In the genomic region with DNA sequence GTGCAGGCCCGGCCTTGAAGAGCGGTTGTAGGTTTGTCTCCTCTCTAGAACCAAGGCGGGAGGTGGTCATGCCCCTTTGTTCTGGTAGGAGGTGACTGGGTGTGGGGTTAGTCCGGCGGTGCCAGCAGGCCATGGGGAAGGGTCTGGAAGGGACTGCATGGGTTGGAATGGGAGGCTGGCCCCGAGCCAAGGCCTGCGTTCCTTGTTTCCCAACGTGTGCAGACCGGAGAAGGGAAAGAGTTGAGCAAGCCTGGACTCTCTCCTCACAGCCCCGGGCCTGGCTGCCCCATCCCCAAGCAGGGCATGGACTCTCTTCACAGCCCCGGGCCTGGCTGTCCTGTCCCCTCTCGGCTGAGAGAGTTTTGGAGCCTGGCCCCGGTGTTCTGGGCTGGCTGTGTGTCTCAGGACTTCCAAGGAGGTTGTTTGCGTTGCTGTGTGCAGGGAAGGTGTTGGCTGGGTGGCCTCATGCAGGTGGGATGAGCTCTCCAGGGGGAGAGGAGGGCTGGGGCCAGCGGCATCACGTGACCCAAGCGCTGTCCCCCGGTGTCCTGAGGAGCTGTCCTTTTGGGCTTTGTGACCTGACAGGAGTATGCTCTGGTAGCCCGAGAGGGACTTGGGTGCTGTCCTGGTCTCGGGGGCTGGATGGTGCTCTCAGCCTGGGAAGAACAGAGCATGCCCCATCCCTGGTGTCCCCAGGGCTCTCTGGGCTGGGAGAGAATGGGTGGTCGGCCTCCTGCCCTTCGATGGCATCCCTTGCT, we compare ENCODE assay signal across 23 cellular contexts. TPM values are rescaled to one million over a fixed set of nuclear protein-coding genes. Genes with fewer than 3 reads are reported as not detected.
DNase-seq lines count a peak whose midpoint lies in the region; ATAC-seq, FAIRE-seq and TF ChIP-seq lines count a peak whose summit lies in the region.
"Had no signal": no experiment of that assay in that cellular context is flagged by ENCODE, and none has a peak within 500 bp of the region (broad histone marks: within the 10 kb centered on the region; RNA-seq: fewer than 3 reads in every experiment).

No MANE protein-coding gene starts in this region.

- H3K4me1 ChIP-seq in muscle layer of duodenum (ENCODE audit: control insufficient read depth in 1 of 2, insufficient read depth in 2 of 2, low read length in 2 of 2) (peaks cover 0 to 53% of the 10 kb centered on the region in 2 donors), thoracic aorta (ENCODE audit: control insufficient read depth in 1 of 2, low read depth in 2 of 2) (peaks cover 3 to 34% of the 10 kb centered on the region in 2 donors), pancreas (peaks cover 1 to 13% (median 9%) of the 10 kb centered on the region in 3 donors)
- H3K4me1 ChIP-seq: foreskin keratinocyte had no signal

- TF ChIP-seq CTCF in brain (conservative IDR thresholded peaks at IDR 0.05) (no peak), thoracic aorta (IDR thresholded peaks at IDR 0.05) (no peak), pancreas (IDR thresholded peaks at IDR 0.05) (no peak)

- DNase-seq in HuH-7.5 (ENCODE audit: low spot score) (peak; percentile 63), thoracic aorta (ENCODE audit: low spot score) (no peak), NK-92 (lab: John Stamatoyannopoulos, UW; ENCODE audit: unreplicated experiment) (no peak), pancreas (no peak)
- DNase-seq: activated CD8-positive, alpha-beta T cell treated with anti-CD3 and anti-CD28 coated beads for 36 hours; activated T-cell treated with anti-CD3 and anti-CD28 coated beads, Interleukin-2, amount 50 U/mL, for 72 hours; foreskin keratinocyte; GM23248; left lung; NCI-H187 treated with DMSO at 0.1 percent for 48 hours; NCI-H510A treated with DMSO at 0.1 percent for 48 hours; PC-9; spleen; stimulated activated naive CD4-positive, alpha-beta T cell treated with Interleukin-2 at 50 U/mL for 16 hours had no signal

- FAIRE-seq in pancreas (lab: Jason Lieb, UNC) = no peak
- FAIRE-seq: endometrium had no signal

- no peaks in the 10 kb centered on the region for H3K9me3 Mint-ChIP-seq in brain
- H3K9me3 Mint-ChIP-seq: activated CD8-positive, alpha-beta T cell treated with anti-CD3 and anti-CD28 coated beads for 36 hours; activated T-cell treated with anti-CD3 and anti-CD28 coated beads, Interleukin-2, amount 50 U/mL, for 72 hours had no signal

- H3K36me3 Mint-ChIP-seq in brain = peaks cover 4% of the 10 kb centered on the region

- H3K4me3 Mint-ChIP-seq in brain = peak overlapping the region in 4 of 5 experiments; percentile 39 to 66 (median 52)
- H3K4me3 Mint-ChIP-seq: activated CD8-positive, alpha-beta T cell treated with anti-CD3 and anti-CD28 coated beads for 36 hours; activated T-cell treated with anti-CD3 and anti-CD28 coated beads, Interleukin-2, amount 50 U/mL, for 72 hours had no signal

- H3K9me3 ChIP-seq in muscle layer of duodenum (ENCODE audit: control insufficient read depth in 1 of 2, low read length in 2 of 2) (no peaks in the 10 kb centered on the region), thoracic aorta (no peaks in the 10 kb centered on the region), pancreas (no peaks in the 10 kb centered on the region)
- H3K9me3 ChIP-seq: left lung, neutrophil, spleen had no signal

- peak overlapping the region in 3 of 5 experiments; percentile 60 to 87 (median 81) for H3K27ac Mint-ChIP-seq in brain
- H3K27ac Mint-ChIP-seq: activated CD8-positive, alpha-beta T cell treated with anti-CD3 and anti-CD28 coated beads for 36 hours; activated T-cell treated with anti-CD3 and anti-CD28 coated beads, Interleukin-2, amount 50 U/mL, for 72 hours had no signal

- H3K27me3 Mint-ChIP-seq in brain = peaks cover 3% of the 10 kb centered on the region

- H3K36me3 ChIP-seq in muscle layer of duodenum (ENCODE audit: control insufficient read depth in 1 of 2, insufficient read depth in 2 of 2, low read length in 2 of 2) = no peaks in the 10 kb centered on the region
- H3K36me3 ChIP-seq in thoracic aorta = no peaks in the 10 kb centered on the region
- H3K36me3 ChIP-seq in pancreas = no peaks in the 10 kb centered on the region
- H3K36me3 ChIP-seq: left lung, neutrophil, spleen had no signal

- intact Hi-C loops in pancreas (cut with DNase I) = no loop called here

- WGBS in pancreas, 2 donors = 76 to 81% methylated on average over 21 to 22 of the region's 22 CpGs

- peak overlapping the region; percentile 31 for H3K27ac ChIP-seq in muscle layer of duodenum (ENCODE audit: low read length)
- H3K27ac ChIP-seq in thoracic aorta = peak overlapping the region in 1 of 2 donors; percentile 13
- no peak overlapping the region for H3K27ac ChIP-seq in pancreas
- H3K27ac ChIP-seq: foreskin keratinocyte, GM23248, left lung, neutrophil, PC-9, spleen had no signal

- H3K4me3 ChIP-seq in muscle layer of duodenum (ENCODE audit: low read depth in 1 of 2, low read length in 2 of 2) (peak overlapping the region in 1 of 2 donors; percentile 61), thoracic aorta (peak overlapping the region; percentile 63), pancreas (no peak overlapping the region)
- H3K4me3 ChIP-seq: GM23248, left lung, PC-9, spleen had no signal

- H3K4me1 Mint-ChIP-seq in brain = peaks cover 27% of the 10 kb centered on the region

- peaks cover 7% of the 10 kb centered on the region for H3K27me3 ChIP-seq in muscle layer of duodenum (ENCODE audit: low read depth, low read length)
- H3K27me3 ChIP-seq in thoracic aorta (replicated peaks; ENCODE audit: insufficient read depth) = no peaks in the 10 kb centered on the region
- peaks cover 0 to 8% (median 3%) of the 10 kb centered on the region in 4 donors for H3K27me3 ChIP-seq in pancreas

- ATAC-seq in thoracic aorta (ENCODE audit: insufficient number of reproducible peaks, low FRiP score, low read depth) = no peak
- no peak for ATAC-seq in GM19452 (IDR thresholded peaks at IDR 0.05; ENCODE audit: unreplicated experiment)
- no peak for ATAC-seq in HG02973 (IDR thresholded peaks at IDR 0.05; ENCODE audit: unreplicated experiment)
- no peak for ATAC-seq in pancreas
- ATAC-seq: activated CD8-positive, alpha-beta T cell treated with anti-CD3 and anti-CD28 coated beads for 36 hours; activated T-cell treated with anti-CD3 and anti-CD28 coated beads, Interleukin-2, amount 50 U/mL, for 72 hours; foreskin keratinocyte; left lung had no signal

RNA-seq across cellular contexts. Expression of a gene that starts 2.6 kb away (rescaled TPM):
- 7.0 TPM for polyA plus RNA-seq in brain (ENCODE audit: insufficient read depth, low read depth, low replicate concordance)
- 10 to 100 TPM; 14.7 to 33.0 TPM for total RNA-seq in thoracic aorta
- total RNA-seq in pancreas = 1 to 10 TPM; 2.5 to 5.4 (median 3.6) TPM
- 10 to 100 TPM; 12.8 to 20.5 TPM for polyA plus RNA-seq in pancreas
- total RNA-seq: foreskin keratinocyte, HT1080, MCF 10A, PC-9 had no signal
- polyA plus RNA-seq: foreskin keratinocyte, GM23248 had no signal

RNA-seq across cellular contexts. Expression of a gene that starts 59.5 kb away (rescaled TPM):
- polyA plus RNA-seq in brain (ENCODE audit: insufficient read depth, low read depth, low replicate concordance) = not detected
- 1 to 10 TPM; 4.3 to 7.0 TPM for total RNA-seq in thoracic aorta
- not detected for total RNA-seq in pancreas
- under 1 TPM in 1 of 2 donors, not detected in 1; 0.23 TPM for polyA plus RNA-seq in pancreas
- total RNA-seq: activated CD8-positive, alpha-beta T cell treated with anti-CD3 and anti-CD28 coated beads for 36 hours; activated T-cell treated with anti-CD3 and anti-CD28 coated beads, Interleukin-2, amount 50 U/mL, for 72 hours; foreskin keratinocyte; GM23248; HT1080; left lung; MCF 10A; PC-9; spleen had no signal
- polyA plus RNA-seq: BJ, foreskin keratinocyte, GM23248, spleen had no signal

Comparison
In these comparisons a context has a peak if more than half of its experiments do, and no peak if none do; other contexts are left out.
1. RNA of a gene that starts 59.5 kb away (total RNA-seq): 4.3 to 7.0 TPM in thoracic aorta; not detected in pancreas; every median in the first group is over 4 times any median in the second.